In genomic region chr1:1014896-1015681, GRCh38 we compare ENCODE assay signal across 8 cellular contexts. TPM values are rescaled to one million over a fixed set of nuclear protein-coding genes. Genes with fewer than 3 reads are reported as not detected.
DNase-seq lines count a peak whose midpoint lies in the region; ATAC-seq and TF ChIP-seq lines count a peak whose summit lies in the region.

No MANE protein-coding gene starts in this region.

- H3K27ac Mint-ChIP-seq in activated CD8-positive, alpha-beta T cell treated with anti-CD3 and anti-CD28 coated beads, Interleukin-2, amount 10 ng/mL, durations not matched to agents 7 days and 5 days: peak overlapping the region; percentile 99

- no peaks in the 10 kb centered on the region for H3K27me3 ChIP-seq in liver (ENCODE audit: control insufficient read depth in 4 of 4, insufficient read depth in 4 of 4, low read length in 3 of 4)

- H3K4me3 ChIP-seq in AG10803 (ENCODE audit: low read length): no peak overlapping the region
- H3K4me3 ChIP-seq in GM12875 (ENCODE audit: low read depth, low read length): no peak overlapping the region
- H3K4me3 ChIP-seq in liver (ENCODE audit: low read depth in 1 of 3, low read length in 3 of 3): no peak overlapping the region

- WGBS in liver: 84% methylated on average over 18 of the region's 18 CpGs

- no peaks in the 10 kb centered on the region for H3K9me3 ChIP-seq in liver (ENCODE audit: control insufficient read depth in 4 of 4, low read length in 3 of 4)

- H3K27me3 Mint-ChIP-seq in activated CD8-positive, alpha-beta T cell treated with anti-CD3 and anti-CD28 coated beads, Interleukin-2, amount 10 ng/mL, durations not matched to agents 7 days and 5 days (ENCODE audit: low read depth): no peaks in the 10 kb centered on the region

- TF ChIP-seq RAD21 in liver (IDR thresholded peaks at IDR 0.05): peak; percentile 23 to 41

- DNase-seq in AG10803 (ENCODE audit: low read depth) (no peak), NCI-H226 (no peak), KG1 (lab: John Stamatoyannopoulos, UW) (no peak), NCI-H146 (lab: John Stamatoyannopoulos, UW) (no peak)
- no peak for DNase-seq in activated CD8-positive, alpha-beta T cell treated with anti-CD3 and anti-CD28 coated beads, Interleukin-2, amount 10 ng/mL, durations not matched to agents 7 days and 5 days
- no peak for DNase-seq in effector CD4-positive, alpha-beta T cell

- H3K4me1 Mint-ChIP-seq in activated CD8-positive, alpha-beta T cell treated with anti-CD3 and anti-CD28 coated beads, Interleukin-2, amount 10 ng/mL, durations not matched to agents 7 days and 5 days (ENCODE audit: low read depth): peaks cover 52% of the 10 kb centered on the region

- H3K36me3 ChIP-seq in liver (ENCODE audit: control insufficient read depth in 4 of 4, insufficient read depth in 3 of 4, low read depth in 1 of 4, low read length in 3 of 4): no peaks in the 10 kb centered on the region

- peak overlapping the region; percentile 97 for H3K4me3 Mint-ChIP-seq in activated CD8-positive, alpha-beta T cell treated with anti-CD3 and anti-CD28 coated beads, Interleukin-2, amount 10 ng/mL, durations not matched to agents 7 days and 5 days

- POLR2A ChIA-PET in activated CD8-positive, alpha-beta T cell treated with anti-CD3 and anti-CD28 coated beads, Interleukin-2, amount 10 ng/mL, durations not matched to agents 7 days and 5 days (lab: Charles Lee): interaction anchor here (2.9 to 3.1 kb wide), 2 partner anchors 12 to 49 kb away, joined by 15 to 29 read pairs; no protein-coding TSS in a partner anchor

- H3K9ac ChIP-seq in liver (ENCODE audit: low read depth in 1 of 2, low read length in 2 of 2): no peak overlapping the region

- peaks cover 4% of the 10 kb centered on the region for H3K9me3 Mint-ChIP-seq in activated CD8-positive, alpha-beta T cell treated with anti-CD3 and anti-CD28 coated beads, Interleukin-2, amount 10 ng/mL, durations not matched to agents 7 days and 5 days (ENCODE audit: insufficient read depth)

- no peak overlapping the region for H3K27ac ChIP-seq in liver (ENCODE audit: low read depth in 1 of 2, low read length in 2 of 2)

- no peak for ATAC-seq in activated CD8-positive, alpha-beta T cell treated with anti-CD3 and anti-CD28 coated beads, Interleukin-2, amount 10 ng/mL, durations not matched to agents 7 days and 5 days

- peak; percentile 29 for TF ChIP-seq CTCF in AG10803 (conservative IDR thresholded peaks at IDR 0.05; ENCODE audit: low read length)
- TF ChIP-seq CTCF in GM12875 (IDR thresholded peaks at IDR 0.05; ENCODE audit: borderline replicate concordance, insufficient read depth, low read depth, low read length): peak; percentile 50; the same call in 1 of the 2 replicates
- TF ChIP-seq CTCF in liver (IDR thresholded peaks at IDR 0.05; ENCODE audit: low read depth, low read length, missing input control): no peak

- H3K36me3 Mint-ChIP-seq in activated CD8-positive, alpha-beta T cell treated with anti-CD3 and anti-CD28 coated beads, Interleukin-2, amount 10 ng/mL, durations not matched to agents 7 days and 5 days (ENCODE audit: low read depth): peaks cover 45% of the 10 kb centered on the region

- peaks cover 6 to 19% (median 14%) of the 10 kb centered on the region in 4 donors for H3K4me1 ChIP-seq in liver (ENCODE audit: control insufficient read depth in 4 of 4, insufficient read depth in 4 of 4, low read length in 3 of 4)

- CTCF ChIA-PET in activated CD8-positive, alpha-beta T cell treated with anti-CD3 and anti-CD28 coated beads, Interleukin-2, amount 10 ng/mL, durations not matched to agents 7 days and 5 days (lab: Charles Lee): interaction anchor here (0.6 to 4.5 kb wide), 5 partner anchors 8 to 49 kb away, joined by 3 to 31 read pairs (median 7); no protein-coding TSS in a partner anchor

TF ChIP-seq in liver, 16 proteins besides CTCF, POLR2A, EP300 and RAD21:
- TF ChIP-seq GABPA (IDR thresholded peaks at IDR 0.05 in 1 of 2, conservative IDR thresholded peaks at IDR 0.05 in 1 of 2) (no peak), JUND (IDR thresholded peaks at IDR 0.05) (no peak), YY1 (IDR thresholded peaks at IDR 0.05) (no peak), FOXA2 (IDR thresholded peaks at IDR 0.05) (no peak), HNF4A (conservative IDR thresholded peaks at IDR 0.05) (no peak), TAF1 (conservative IDR thresholded peaks at IDR 0.05) (no peak), SP1 (IDR thresholded peaks at IDR 0.05) (no peak), ZBTB33 (IDR thresholded peaks at IDR 0.05) (no peak), NR2F2 (IDR thresholded peaks at IDR 0.05) (no peak), HNF4G (IDR thresholded peaks at IDR 0.05) (no peak), EGR1 (IDR thresholded peaks at IDR 0.05; ENCODE audit: low read depth in 2 of 2) (no peak), ATF3 (IDR thresholded peaks at IDR 0.05) (no peak), FOXA1 (IDR thresholded peaks at IDR 0.05) (no peak), RXRA (IDR thresholded peaks at IDR 0.05) (no peak)
- TF ChIP-seq, protein P1, sequence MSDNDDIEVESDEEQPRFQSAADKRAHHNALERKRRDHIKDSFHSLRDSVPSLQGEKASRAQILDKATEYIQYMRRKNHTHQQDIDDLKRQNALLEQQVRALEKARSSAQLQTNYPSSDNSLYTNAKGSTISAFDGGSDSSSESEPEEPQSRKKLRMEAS (IDR thresholded peaks at IDR 0.05): no peak
- TF ChIP-seq, protein P2, sequence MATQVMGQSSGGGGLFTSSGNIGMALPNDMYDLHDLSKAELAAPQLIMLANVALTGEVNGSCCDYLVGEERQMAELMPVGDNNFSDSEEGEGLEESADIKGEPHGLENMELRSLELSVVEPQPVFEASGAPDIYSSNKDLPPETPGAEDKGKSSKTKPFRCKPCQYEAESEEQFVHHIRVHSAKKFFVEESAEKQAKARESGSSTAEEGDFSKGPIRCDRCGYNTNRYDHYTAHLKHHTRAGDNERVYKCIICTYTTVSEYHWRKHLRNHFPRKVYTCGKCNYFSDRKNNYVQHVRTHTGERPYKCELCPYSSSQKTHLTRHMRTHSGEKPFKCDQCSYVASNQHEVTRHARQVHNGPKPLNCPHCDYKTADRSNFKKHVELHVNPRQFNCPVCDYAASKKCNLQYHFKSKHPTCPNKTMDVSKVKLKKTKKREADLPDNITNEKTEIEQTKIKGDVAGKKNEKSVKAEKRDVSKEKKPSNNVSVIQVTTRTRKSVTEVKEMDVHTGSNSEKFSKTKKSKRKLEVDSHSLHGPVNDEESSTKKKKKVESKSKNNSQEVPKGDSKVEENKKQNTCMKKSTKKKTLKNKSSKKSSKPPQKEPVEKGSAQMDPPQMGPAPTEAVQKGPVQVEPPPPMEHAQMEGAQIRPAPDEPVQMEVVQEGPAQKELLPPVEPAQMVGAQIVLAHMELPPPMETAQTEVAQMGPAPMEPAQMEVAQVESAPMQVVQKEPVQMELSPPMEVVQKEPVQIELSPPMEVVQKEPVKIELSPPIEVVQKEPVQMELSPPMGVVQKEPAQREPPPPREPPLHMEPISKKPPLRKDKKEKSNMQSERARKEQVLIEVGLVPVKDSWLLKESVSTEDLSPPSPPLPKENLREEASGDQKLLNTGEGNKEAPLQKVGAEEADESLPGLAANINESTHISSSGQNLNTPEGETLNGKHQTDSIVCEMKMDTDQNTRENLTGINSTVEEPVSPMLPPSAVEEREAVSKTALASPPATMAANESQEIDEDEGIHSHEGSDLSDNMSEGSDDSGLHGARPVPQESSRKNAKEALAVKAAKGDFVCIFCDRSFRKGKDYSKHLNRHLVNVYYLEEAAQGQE (IDR thresholded peaks at IDR 0.05): no peak
TF ChIP-seq in liver: peak in this region for 0.

RNA-seq across cellular contexts. Expression of gene ISG15, which starts 1.8 kb away (rescaled TPM):
- 100 to 1,000 TPM; 385 to 413 TPM for total RNA-seq in activated CD8-positive, alpha-beta T cell treated with anti-CD3 and anti-CD28 coated beads, Interleukin-2, amount 10 ng/mL, durations not matched to agents 7 days and 5 days
- total RNA-seq in liver: 10 to 100 TPM in 1 of 2 donors, 1 to 10 TPM in 1; 9.3 to 30.1 TPM
- 10 to 100 TPM; 82.8 to 89.4 TPM for polyA plus RNA-seq in liver

RNA-seq across cellular contexts. Expression of gene AGRN, which starts 4.8 kb away (rescaled TPM):
- total RNA-seq in activated CD8-positive, alpha-beta T cell treated with anti-CD3 and anti-CD28 coated beads, Interleukin-2, amount 10 ng/mL, durations not matched to agents 7 days and 5 days: 10 to 100 TPM; 12.4 to 14.6 TPM
- 10 to 100 TPM; 15.7 to 22.4 TPM for total RNA-seq in liver
- polyA plus RNA-seq in liver: 10 to 100 TPM in 1 of 2 donors, 1 to 10 TPM in 1; 1.8 to 18.1 TPM

RNA-seq across cellular contexts. Expression of gene HES4, which starts 15.2 kb away (rescaled TPM):
- under 1 TPM; 0.45 to 0.50 TPM for total RNA-seq in activated CD8-positive, alpha-beta T cell treated with anti-CD3 and anti-CD28 coated beads, Interleukin-2, amount 10 ng/mL, durations not matched to agents 7 days and 5 days
- 1 to 10 TPM in 1 of 2 donors, under 1 TPM in 1; 0.93 to 1.7 TPM for total RNA-seq in liver
- 1 to 10 TPM; 1.7 to 1.9 TPM for polyA plus RNA-seq in liver

RNA-seq across cellular contexts. Expression of gene PERM1, which starts 33.2 kb away (rescaled TPM):
- not detected for total RNA-seq in activated CD8-positive, alpha-beta T cell treated with anti-CD3 and anti-CD28 coated beads, Interleukin-2, amount 10 ng/mL, durations not matched to agents 7 days and 5 days
- total RNA-seq in liver: under 1 TPM in 1 of 2 donors, not detected in 1; under 0.01 TPM
- polyA plus RNA-seq in liver: under 1 TPM in 1 of 2 donors, not detected in 1; 0.06 TPM

RNA-seq across cellular contexts. Expression of gene PLEKHN1, which starts 48.8 kb away (rescaled TPM):
- 1 to 10 TPM; 1.7 to 2.2 TPM for total RNA-seq in activated CD8-positive, alpha-beta T cell treated with anti-CD3 and anti-CD28 coated beads, Interleukin-2, amount 10 ng/mL, durations not matched to agents 7 days and 5 days
- total RNA-seq in liver: under 1 TPM in 1 of 2 donors, not detected in 1; 0.17 TPM
- under 1 TPM in 1 of 2 donors, not detected in 1; 0.18 TPM for polyA plus RNA-seq in liver

Comparison
In these comparisons a context has a peak if more than half of its experiments do, and no peak if none do; other contexts are left out.
1. RNA of gene ISG15, which starts 1.8 kb away (total RNA-seq): 385 to 413 TPM in activated CD8-positive, alpha-beta T cell treated with anti-CD3 and anti-CD28 coated beads, Interleukin-2, amount 10 ng/mL, durations not matched to agents 7 days and 5 days; 9.3 to 30.1 TPM in liver; every median in the first group is over 10 times any median in the second.